In the genomic region with DNA sequence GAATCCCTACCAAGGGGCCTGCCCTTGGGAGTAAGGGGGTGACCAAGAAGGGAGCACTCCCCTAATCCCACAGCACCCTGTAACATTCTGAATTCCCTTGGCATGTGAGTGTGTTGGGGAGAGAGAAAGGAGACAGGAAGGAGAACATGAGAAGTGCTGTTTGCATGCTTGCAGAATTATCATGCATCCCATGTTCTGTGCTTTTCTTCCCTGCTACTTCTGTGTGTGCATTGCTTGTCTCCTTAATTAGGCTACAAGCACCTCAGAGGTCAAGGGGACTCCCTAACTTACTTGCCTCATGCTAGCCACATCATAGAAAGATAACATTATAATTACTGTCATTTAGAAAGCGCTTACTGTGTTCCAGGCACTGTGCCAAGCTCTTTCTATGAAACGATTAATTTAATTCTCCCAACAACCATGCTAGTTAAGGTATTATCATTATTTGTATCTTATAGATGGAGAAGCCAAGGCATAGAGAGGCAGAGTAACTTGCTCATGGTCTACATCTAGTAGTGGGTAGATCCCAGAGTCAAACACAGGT, we compare ENCODE assay signal across 1 cellular context.
TF ChIP-seq lines count a peak whose summit lies in the region.

No MANE protein-coding gene starts in this region.

TF ChIP-seq in HEK293, 187 proteins besides CTCF, POLR2A, EP300 and RAD21 (continued from another document):
- peak; percentile 32; the same call in 1 of the 2 replicates for TF ChIP-seq PRDM6 (tag by site-specific recombination; IDR thresholded peaks at IDR 0.05)
- 0 out of 2 replicates have a peak, but pooled peaks have one; percentile 17 for TF ChIP-seq ZNF629 (tag by site-specific recombination; IDR thresholded peaks at IDR 0.05)
- TF ChIP-seq ZBTB44 (tag by site-specific recombination; IDR thresholded peaks at IDR 0.05) = 0 out of 2 replicates have a peak, but pooled peaks have one; percentile 12
- peak; percentile 21; the same call in 1 of the 2 replicates for TF ChIP-seq FEZF1 (tag by site-specific recombination; IDR thresholded peaks at IDR 0.05)
- TF ChIP-seq SP7 (tag by site-specific recombination; IDR thresholded peaks at IDR 0.05) = peak; percentile 91
- peak; percentile 61 for TF ChIP-seq OSR2 (tag by site-specific recombination; IDR thresholded peaks at IDR 0.05)
